3 cellular contexts compared by ENCODE assay signal in genomic region chr2:64469261-64469660, GRCh38.
"Had no signal": no experiment of that assay in that cellular context is flagged by ENCODE, and none has a peak within 500 bp of the region (broad histone marks: within the 10 kb centered on the region; RNA-seq: fewer than 3 reads in every experiment).

No MANE protein-coding gene starts in this region.

- H3K4me3 ChIP-seq: GM12878 had no signal

- ATAC-seq: GM12878 had no signal

- DNase-seq: GDM1, GF-D8 had no signal
